In genomic region chr16:29284746-29285145, GRCh38 we compare ENCODE assay signal across 1 cellular context.
A peak's percentile ranks its signal among the peaks of the same experiment; 100 is the strongest.
TF ChIP-seq lines count a peak whose summit lies in the region.

No MANE protein-coding gene starts in this region.

TF ChIP-seq in HepG2, 621 proteins besides CTCF, POLR2A, EP300 and RAD21:
- TF ChIP-seq ZFP91 (CRISPR knock-in tag; IDR thresholded peaks at IDR 0.05; ENCODE audit: borderline replicate concordance), result peak; percentile 42; the same call in 1 of the 2 replicates
- 0 out of 2 replicates have a peak, but pooled peaks have one; percentile 11 for TF ChIP-seq KAT8 (CRISPR knock-in tag; IDR thresholded peaks at IDR 0.05)
